9 cellular contexts compared by ENCODE assay signal in genomic region chr6:13248053-13248452, GRCh38.
DNase-seq lines count a peak whose midpoint lies in the region; ATAC-seq, FAIRE-seq and TF ChIP-seq lines count a peak whose summit lies in the region.
"Had no signal": no experiment of that assay in that cellular context is flagged by ENCODE, and none has a peak within 500 bp of the region (broad histone marks: within the 10 kb centered on the region; RNA-seq: fewer than 3 reads in every experiment).

No MANE protein-coding gene starts in this region.

- H3K27me3 ChIP-seq in K562 (ENCODE audit: control insufficient read depth in 2 of 2, insufficient read depth in 2 of 2, low read length in 2 of 2): no peaks in the 10 kb centered on the region; a peak in 1 of 5 replicates

- H3K9ac ChIP-seq in K562 (ENCODE audit: insufficient read depth in 1 of 2, low read depth in 2 of 2, low read length in 2 of 2): no peak overlapping the region

- TF ChIP-seq CTCF in K562 (IDR thresholded peaks at IDR 0.05 in 2 of 3, conservative IDR thresholded peaks at IDR 0.05 in 1 of 3; ENCODE audit: insufficient read depth in 2 of 3, low read depth in 1 of 3, low read length in 3 of 3) (no peak), GM13977 (IDR thresholded peaks at IDR 0.05; ENCODE audit: extremely low read depth, insufficient read depth, missing control alignments) (no peak)

- in situ Hi-C loops in K562 (cut with MboI): no loop called here
- in situ Hi-C loops in GM13977 (cut with MboI; ENCODE audit: low pct_unique_long_range_greater_than_20kb, low sequenced_read_pairs, unreplicated experiment): no loop called here

- intact Hi-C loops in K562 (cut with micrococcal nuclease): no loop called here

- H3K4me2 ChIP-seq in K562 (ENCODE audit: insufficient read depth, low read length): no peak overlapping the region

- H3K9me3 ChIP-seq in K562 (replicated peaks; ENCODE audit: control insufficient read depth, insufficient read depth, low read depth, low read length) (no peaks in the 10 kb centered on the region), mesodermal cell (ENCODE audit: control insufficient read depth, low read length) (no peaks in the 10 kb centered on the region)

- BruUV-seq in K562 (replicated peaks; lab: Mats Ljungman, UMichigan): no TSS peak

- H3K9me1 ChIP-seq in K562 (ENCODE audit: control insufficient read depth, insufficient read depth, low read length): no peaks in the 10 kb centered on the region

- no peak overlapping the region for H2AFZ ChIP-seq in K562 (ENCODE audit: low read depth, low read length)

- no peak for TF ChIP-seq POLR2A in K562 (conservative IDR thresholded peaks at IDR 0.05)

- H3K36me3 ChIP-seq in K562 (ENCODE audit: control insufficient read depth, insufficient read depth, low read length) (no peaks in the 10 kb centered on the region), mesodermal cell (ENCODE audit: control insufficient read depth, insufficient read depth, low read length) (no peaks in the 10 kb centered on the region)

- no peak for FAIRE-seq in K562 (lab: Jason Lieb, UNC)

- DNase-seq in DMS153 treated with DMSO at 0.1 percent for 48 hours (lab: John Stamatoyannopoulos, UW; ENCODE audit: unreplicated experiment) (peak; percentile 57), NCI-H1694 treated with DMSO at 0.1 percent for 48 hours (lab: John Stamatoyannopoulos, UW) (peak; percentile 53), K562 (ENCODE audit: extremely low read depth in 1 of 4, low spot score in 3 of 4) (no peak), GM13977 (ENCODE audit: low spot score) (no peak), SKM-1 treated with dmso at 0.1 percent for 144 hours (lab: John Stamatoyannopoulos, UW; ENCODE audit: unreplicated experiment) (no peak)
- DNase-seq in effector CD8-positive, alpha-beta T cell (lab: John Stamatoyannopoulos, UW): no peak
- DNase-seq: naive thymus-derived CD4-positive, alpha-beta T cell had no signal

- H4K20me1 ChIP-seq in K562 (replicated peaks; ENCODE audit: control insufficient read depth, insufficient read depth, low read length): no peaks in the 10 kb centered on the region

- POLR2A ChIA-PET in K562 (lab: Yijun Ruan, JAX): interaction anchor here (0.6 to 1.5 kb wide), 3 partner anchors 10 to 38 kb away, joined by 3 to 4 read pairs (median 3); no protein-coding TSS in a partner anchor

- H3K27ac ChIP-seq in K562 (ENCODE audit: extremely low read depth, low read depth, low read length) (no peak overlapping the region), mesodermal cell (ENCODE audit: low read depth, low read length, severe bottlenecking) (peak overlapping the region; percentile 47)

- 37% methylated on average over 3 of the region's 3 CpGs for WGBS in K562 (ENCODE audit: insufficient coverage, low coverage, missing lambda C conversion rate)
- WGBS in mesodermal cell (ENCODE audit: insufficient coverage in 2 of 2), 2 experiments: 9 to 25% methylated on average over 1 to 2 of the region's 3 CpGs

- H3K4me1 ChIP-seq in K562 (replicated peaks in 1 of 2; ENCODE audit: control insufficient read depth in 2 of 2, insufficient read depth in 2 of 2, low read length in 2 of 2) (peaks cover 0 to 5% of the 10 kb centered on the region in 2 experiments; a peak in 2 of 5 replicates), mesodermal cell (ENCODE audit: control insufficient read depth, insufficient read depth, low read length, poor library complexity, severe bottlenecking) (peaks cover 11% of the 10 kb centered on the region)

- TF ChIP-seq EP300 in K562 (IDR thresholded peaks at IDR 0.05; ENCODE audit: low read length): no peak

- ATAC-seq in K562 (peak; percentile 24; the same call in 1 of the 3 replicates), HG02610 (IDR thresholded peaks at IDR 0.05; ENCODE audit: unreplicated experiment) (no peak)
- ATAC-seq: naive thymus-derived CD4-positive, alpha-beta T cell had no signal

- no peak for TF ChIP-seq RAD21 in K562 (CRISPR knock-in tag; conservative IDR thresholded peaks at IDR 0.05 in 1 of 2, IDR thresholded peaks at IDR 0.05 in 1 of 2)

- no peaks in the 10 kb centered on the region for H3K79me2 ChIP-seq in K562 (ENCODE audit: control insufficient read depth, insufficient read depth, low read length)

- CTCF ChIA-PET in K562 (lab: Yijun Ruan, JAX; ENCODE audit: low intra/inter-chr PET ratio): no interaction called here

- H3K4me3 ChIP-seq in K562 (no peak overlapping the region), mesodermal cell (ENCODE audit: extremely low read depth, insufficient read depth, low read length, poor library complexity, severe bottlenecking) (no peak overlapping the region)

TF ChIP-seq in K562, 482 proteins besides CTCF, POLR2A, EP300 and RAD21:
- TF ChIP-seq SAFB2 (IDR thresholded peaks at IDR 0.05; ENCODE audit: borderline replicate concordance, low read depth, low read length, severe bottlenecking) (no peak), MCM2 (IDR thresholded peaks at IDR 0.05; ENCODE audit: low read depth) (no peak), BMI1 (IDR thresholded peaks at IDR 0.05; ENCODE audit: low read length) (no peak), JUN (IDR thresholded peaks at IDR 0.05; ENCODE audit: borderline replicate concordance, low read depth, low read length) (no peak), JUN (CRISPR knock-in tag; IDR thresholded peaks at IDR 0.05; ENCODE audit: borderline replicate concordance) (no peak), UBTF (IDR thresholded peaks at IDR 0.05; ENCODE audit: borderline replicate concordance in 1 of 2, low read depth in 2 of 2, low read length in 2 of 2) (no peak)

Comparison
In these comparisons a context has a peak if more than half of its experiments do, and no peak if none do; other contexts are left out.
1. DNase-seq: peak in DMS153 treated with DMSO at 0.1 percent for 48 hours (single experiment) and NCI-H1694 treated with DMSO at 0.1 percent for 48 hours (single experiment); none in K562 (0 of 4), GM13977 (single experiment), SKM-1 treated with dmso at 0.1 percent for 144 hours (single experiment) and effector CD8-positive, alpha-beta T cell (single experiment).